ENCODE assay signal across 8 cellular contexts in genomic region chr2:37653805-37654378, GRCh38. TPM values are rescaled to one million over a fixed set of nuclear protein-coding genes. Genes with fewer than 3 reads are reported as not detected.
DNase-seq lines count a peak whose midpoint lies in the region; ATAC-seq, FAIRE-seq and TF ChIP-seq lines count a peak whose summit lies in the region.

No MANE protein-coding gene starts in this region.

- FAIRE-seq in keratinocyte (lab: Jason Lieb, UNC), result peak; percentile 13

- no peaks in the 10 kb centered on the region for H3K9me3 Mint-ChIP-seq in activated CD8-positive, alpha-beta T cell treated with anti-CD3 and anti-CD28 coated beads, Interleukin-2, amount 10 ng/mL, durations not matched to agents 7 days and 5 days (ENCODE audit: insufficient read depth)

- TF ChIP-seq CTCF in GM06990 (IDR thresholded peaks at IDR 0.05; ENCODE audit: insufficient read depth, low read length, poor library complexity, severe bottlenecking) (no peak), keratinocyte (optimal IDR thresholded peaks at IDR 0.05 in 1 of 3, IDR thresholded peaks at IDR 0.05 in 1 of 3, conservative IDR thresholded peaks at IDR 0.05 in 1 of 3; ENCODE audit: extremely low read depth in 1 of 3, insufficient read depth in 2 of 3, low read length in 3 of 3) (peak in 1 of 3 experiments; percentile 11), tibial nerve (IDR thresholded peaks at IDR 0.05) (no peak)

- DNase-seq in GM06990 (ENCODE audit: extremely low read depth, insufficient read length), result peak; percentile 76
- DNase-seq in HPDE6-E6E7 (ENCODE audit: extremely low spot score), result peak; percentile 33
- no peak for DNase-seq in activated CD8-positive, alpha-beta T cell treated with anti-CD3 and anti-CD28 coated beads, Interleukin-2, amount 10 ng/mL, durations not matched to agents 7 days and 5 days
- DNase-seq in keratinocyte (ENCODE audit: low read depth, low spot score), result no peak
- DNase-seq in tibial nerve (ENCODE audit: low spot score in 2 of 2), result peak in 1 of 2 donors; percentile 24
- no peak for DNase-seq in NCI-H2029 treated with DMSO at 0.1 percent for 48 hours (lab: John Stamatoyannopoulos, UW)
- no peak for DNase-seq in stimulated activated CD4-positive, alpha-beta T cell treated with anti-CD3 and anti-CD28 coated beads, Interleukin-12 subunit alpha, Interleukin-12 subunit beta, amount 100 ng/mL, for 4 hours

- peaks cover 91% of the 10 kb centered on the region for H3K79me2 ChIP-seq in keratinocyte (ENCODE audit: control insufficient read depth, insufficient read depth, low read length)

- TF ChIP-seq EP300 in tibial nerve (IDR thresholded peaks at IDR 0.05), result no peak

- peak overlapping the region; percentile 71 for H3K27ac Mint-ChIP-seq in activated CD8-positive, alpha-beta T cell treated with anti-CD3 and anti-CD28 coated beads, Interleukin-2, amount 10 ng/mL, durations not matched to agents 7 days and 5 days

- H3K27me3 Mint-ChIP-seq in activated CD8-positive, alpha-beta T cell treated with anti-CD3 and anti-CD28 coated beads, Interleukin-2, amount 10 ng/mL, durations not matched to agents 7 days and 5 days (ENCODE audit: low read depth), result no peaks in the 10 kb centered on the region

- H2AFZ ChIP-seq in keratinocyte (ENCODE audit: control insufficient read depth, low read length), result no peak overlapping the region

- H3K9ac ChIP-seq in keratinocyte (ENCODE audit: control insufficient read depth, extremely low read depth, insufficient read depth, low read length), result peak overlapping the region; percentile 48

- no peak for TF ChIP-seq POLR2A in tibial nerve (IDR thresholded peaks at IDR 0.05)

- H3K27ac ChIP-seq in keratinocyte (ENCODE audit: control insufficient read depth, insufficient read depth, low read length) (peak overlapping the region; percentile 84), tibial nerve (peak overlapping the region in 3 of 4 donors; percentile 9 to 74 (median 43))

- peaks cover 3% of the 10 kb centered on the region for H4K20me1 ChIP-seq in keratinocyte (ENCODE audit: control insufficient read depth, extremely low read depth, insufficient read depth, low read length)

- H3K27me3 ChIP-seq in GM06990 (replicated peaks; ENCODE audit: control insufficient read depth, insufficient read depth, low read length) (no peaks in the 10 kb centered on the region), keratinocyte (ENCODE audit: control insufficient read depth, extremely low read depth, insufficient read depth, low read length) (no peaks in the 10 kb centered on the region), tibial nerve (no peaks in the 10 kb centered on the region)

- H3K36me3 ChIP-seq in GM06990 (ENCODE audit: control insufficient read depth, insufficient read depth, low read length) (no peaks in the 10 kb centered on the region; the same call in none of the 2 replicates), keratinocyte (ENCODE audit: control insufficient read depth in 2 of 2, extremely low read depth in 1 of 2, insufficient read depth in 2 of 2, low read length in 2 of 2) (peaks cover 3 to 16% of the 10 kb centered on the region in 2 experiments), tibial nerve (peaks cover 0 to 3% (median 0%) of the 10 kb centered on the region in 3 donors)

- peaks cover 3% of the 10 kb centered on the region for H3K9me1 ChIP-seq in keratinocyte (ENCODE audit: control insufficient read depth, extremely low read depth, insufficient read depth, low read length)

- H3K4me3 ChIP-seq in GM06990 (replicated peaks; ENCODE audit: low read depth, low read length), result peak overlapping the region; percentile 43
- no peak overlapping the region for H3K4me3 ChIP-seq in keratinocyte (ENCODE audit: control insufficient read depth in 2 of 3, extremely low read depth in 1 of 3, insufficient read depth in 2 of 3, low read depth in 1 of 3, low read length in 3 of 3)
- H3K4me3 ChIP-seq in tibial nerve, result no peak overlapping the region

- CTCF ChIA-PET in activated CD8-positive, alpha-beta T cell treated with anti-CD3 and anti-CD28 coated beads, Interleukin-2, amount 10 ng/mL, durations not matched to agents 7 days and 5 days (lab: Charles Lee), result interaction anchor here (0.8 to 1.8 kb wide), 5 partner anchors 8 to 258 kb away, joined by 3 to 5 read pairs (median 4); no protein-coding TSS in a partner anchor

- peak; percentile 35 for ATAC-seq in GM21360 (IDR thresholded peaks at IDR 0.05; ENCODE audit: unreplicated experiment)
- ATAC-seq in activated CD8-positive, alpha-beta T cell treated with anti-CD3 and anti-CD28 coated beads, Interleukin-2, amount 10 ng/mL, durations not matched to agents 7 days and 5 days, result no peak

- POLR2A ChIA-PET in activated CD8-positive, alpha-beta T cell treated with anti-CD3 and anti-CD28 coated beads, Interleukin-2, amount 10 ng/mL, durations not matched to agents 7 days and 5 days (lab: Charles Lee), result interaction anchor here (0.8 to 2.2 kb wide), 5 partner anchors 10 to 18 kb away, joined by 3 to 6 read pairs (median 3); no protein-coding TSS in a partner anchor

- H3K4me1 Mint-ChIP-seq in activated CD8-positive, alpha-beta T cell treated with anti-CD3 and anti-CD28 coated beads, Interleukin-2, amount 10 ng/mL, durations not matched to agents 7 days and 5 days (ENCODE audit: low read depth), result peaks cover 82% of the 10 kb centered on the region

- 66 to 67% methylated on average over 14 of the region's 14 CpGs for WGBS in tibial nerve, 2 donors

- H3K4me1 ChIP-seq in keratinocyte (ENCODE audit: control insufficient read depth, extremely low read depth, insufficient read depth, low read length), result peaks cover 63% of the 10 kb centered on the region
- H3K4me1 ChIP-seq in tibial nerve, result peaks cover 0 to 83% (median 44%) of the 10 kb centered on the region in 4 donors

- peaks cover 42% of the 10 kb centered on the region for H3K36me3 Mint-ChIP-seq in activated CD8-positive, alpha-beta T cell treated with anti-CD3 and anti-CD28 coated beads, Interleukin-2, amount 10 ng/mL, durations not matched to agents 7 days and 5 days (ENCODE audit: low read depth)

- no peak overlapping the region for H3K4me3 Mint-ChIP-seq in activated CD8-positive, alpha-beta T cell treated with anti-CD3 and anti-CD28 coated beads, Interleukin-2, amount 10 ng/mL, durations not matched to agents 7 days and 5 days

- H3K4me2 ChIP-seq in keratinocyte (ENCODE audit: control insufficient read depth, extremely low read depth, insufficient read depth, low read depth, low read length), result peak overlapping the region; percentile 74

- dilution Hi-C loops in keratinocyte (cut with MboI; ENCODE audit: extremely low pct_ligation_motif_present, low sequenced_read_pairs), result no loop called here

- no peaks in the 10 kb centered on the region for H3K9me3 ChIP-seq in keratinocyte (ENCODE audit: control insufficient read depth, low read depth, low read length)
- H3K9me3 ChIP-seq in tibial nerve, result no peaks in the 10 kb centered on the region

RNA-seq across cellular contexts. Expression of gene CDC42EP3, which starts 17.6 kb away (rescaled TPM):
- total RNA-seq in activated CD8-positive, alpha-beta T cell treated with anti-CD3 and anti-CD28 coated beads, Interleukin-2, amount 10 ng/mL, durations not matched to agents 7 days and 5 days, result 10 to 100 TPM; 30.1 to 33.2 TPM
- 24.1 to 50.7 TPM (median 34.6 TPM) in 3 replicates for polyA plus RNA-seq in keratinocyte
- polyA plus RNA-seq in keratinocyte (2011; ENCODE audit: low read depth), result 4.3 TPM
- polyA plus RNA-seq in keratinocyte (2011; cell fraction: cytosol; rRNA removed), result 39.4 and 54.8 TPM in 2 replicates
- polyA plus RNA-seq in keratinocyte (2011; cell fraction: nucleus; rRNA removed), result 45.1 and 47.2 TPM in 2 replicates
- 16.4 and 22.4 TPM in 2 replicates for polyA plus RNA-seq in keratinocyte (2012; ENCODE audit: low replicate concordance)
- polyA minus RNA-seq in keratinocyte, result 32.5 to 52.2 TPM (median 33.1 TPM) in 3 replicates
- 24.0 TPM for polyA minus RNA-seq in keratinocyte (2011; cell fraction: cytosol; rRNA and poly(A)+ RNA removed)
- 17.2 and 39.7 TPM in 2 replicates for polyA minus RNA-seq in keratinocyte (2011; cell fraction: nucleus; rRNA and poly(A)+ RNA removed)
- 10 to 100 TPM; 31.8 to 58.6 (median 40.2) TPM for total RNA-seq in tibial nerve

Comparison
In these comparisons a context has a peak if more than half of its experiments do, and no peak if none do; other contexts are left out.
1. DNase-seq: peak in GM06990 (single experiment) and HPDE6-E6E7 (single experiment); none in activated CD8-positive, alpha-beta T cell treated with anti-CD3 and anti-CD28 coated beads, Interleukin-2, amount 10 ng/mL, durations not matched to agents 7 days and 5 days (single experiment), keratinocyte (single experiment), NCI-H2029 treated with DMSO at 0.1 percent for 48 hours (single experiment) and stimulated activated CD4-positive, alpha-beta T cell treated with anti-CD3 and anti-CD28 coated beads, Interleukin-12 subunit alpha, Interleukin-12 subunit beta, amount 100 ng/mL, for 4 hours (single experiment).